Comparison of ENCODE assay signal across 16 cellular contexts in genomic region chr3:185584681-185585080, GRCh38. TPM values are rescaled to one million over a fixed set of nuclear protein-coding genes. Genes with fewer than 3 reads are reported as not detected.
A peak's percentile ranks its signal among the peaks of the same experiment; 100 is the strongest.
DNase-seq lines count a peak whose midpoint lies in the region; ATAC-seq, FAIRE-seq and TF ChIP-seq lines count a peak whose summit lies in the region.
"Had no signal": no experiment of that assay in that cellular context is flagged by ENCODE, and none has a peak within 500 bp of the region (broad histone marks: within the 10 kb centered on the region; RNA-seq: fewer than 3 reads in every experiment).

No MANE protein-coding gene starts in this region.

- H4K20me1 ChIP-seq in HCT116 (ENCODE audit: insufficient read depth) (no peaks in the 10 kb centered on the region), K562 (replicated peaks; ENCODE audit: control insufficient read depth, insufficient read depth, low read length) (no peaks in the 10 kb centered on the region)

- H3K9me3 Mint-ChIP-seq in CD4-positive, alpha-beta T cell: no peaks in the 10 kb centered on the region

- BruUV-seq in HCT116 (replicated peaks; lab: Mats Ljungman, UMichigan) (no TSS peak), K562 (replicated peaks; lab: Mats Ljungman, UMichigan) (no TSS peak)

- in situ Hi-C loops in K562 (cut with MboI): no loop called here

- TF ChIP-seq POLR2A in HCT116 (IDR thresholded peaks at IDR 0.05; ENCODE audit: borderline replicate concordance, extremely low read depth, insufficient read depth, insufficient read length) (no peak), K562 (conservative IDR thresholded peaks at IDR 0.05) (no peak)

- no peaks in the 10 kb centered on the region for H3K27me3 Mint-ChIP-seq in CD4-positive, alpha-beta T cell

- POLR2A ChIA-PET in CD4-positive, alpha-beta T cell (lab: Charles Lee): no interaction called here
- POLR2A ChIA-PET in HCT116 (lab: Charles Lee): no interaction called here
- POLR2A ChIA-PET in K562 (lab: Yijun Ruan, JAX): interaction anchor here (0.7 kb wide), 1 partner anchor 232 kb away, joined by 3 read pairs; no protein-coding TSS in a partner anchor

- no peak for FAIRE-seq in K562 (lab: Jason Lieb, UNC)
- FAIRE-seq: colon, islet of Langerhans had no signal

- H3K36me3 Mint-ChIP-seq in CD4-positive, alpha-beta T cell (ENCODE audit: low read depth): peaks cover 17% of the 10 kb centered on the region

- H3K36me3 ChIP-seq in HCT116 (ENCODE audit: control insufficient read depth in 1 of 2, insufficient read depth in 2 of 2, low read length in 2 of 2): no peaks in the 10 kb centered on the region
- H3K36me3 ChIP-seq in K562 (ENCODE audit: control insufficient read depth, insufficient read depth, low read length): 0 out of 3 replicates have a peak, but pooled peaks cover 2% of the 10 kb centered on the region
- peaks cover 0 to 3% of the 10 kb centered on the region in 2 donors for H3K36me3 ChIP-seq in mucosa of rectum (ENCODE audit: control insufficient read depth in 2 of 2, insufficient read depth in 2 of 2, low read length in 2 of 2)

- RAD21 ChIA-PET in HCT116 (lab: Charles Lee; ENCODE audit: low non-redundant PET in 1 of 2, low total read pairs in 2 of 2, uncharacterized antibody in 2 of 2, unreplicated experiment in 2 of 2): no interaction called here

- H3K4me3 ChIP-seq in HCT116 (replicated peaks in 1 of 2; ENCODE audit: low read depth in 1 of 2, low read length in 2 of 2): no peak overlapping the region
- H3K4me3 ChIP-seq in K562: no peak overlapping the region
- no peak overlapping the region for H3K4me3 ChIP-seq in mucosa of rectum (ENCODE audit: low read length in 2 of 2)

- H3K9me2 ChIP-seq in HCT116 (ENCODE audit: insufficient read depth): no peaks in the 10 kb centered on the region

- no peaks in the 10 kb centered on the region for H3K9me1 ChIP-seq in K562 (ENCODE audit: control insufficient read depth, insufficient read depth, low read length)

- peak overlapping the region; percentile 85 for H3K27ac Mint-ChIP-seq in CD4-positive, alpha-beta T cell

- DNase-seq in CD4-positive, alpha-beta T cell: no peak
- DNase-seq in HCT116 (ENCODE audit: low read depth, low spot score) (no peak), K562 (ENCODE audit: extremely low read depth in 1 of 4, low spot score in 3 of 4) (no peak), NCI-H146 (lab: John Stamatoyannopoulos, UW) (no peak)
- DNase-seq: GM23248; MV-4-11; retina; stimulated activated CD4-positive, alpha-beta T cell treated with anti-CD3 and anti-CD28 coated beads, Interleukin-4, amount 100 ng/mL, for 1 hour; stomach had no signal

- no peak for ATAC-seq in CD4-positive, alpha-beta T cell (ENCODE audit: poor library complexity)
- ATAC-seq in HCT116 (no peak), K562 (no peak), GM18858 (IDR thresholded peaks at IDR 0.05; ENCODE audit: unreplicated experiment) (no peak), HG02588 (IDR thresholded peaks at IDR 0.05; ENCODE audit: unreplicated experiment) (no peak), GM18519 (IDR thresholded peaks at IDR 0.05; ENCODE audit: low FRiP score, unreplicated experiment) (no peak)

- H3K4me1 Mint-ChIP-seq in CD4-positive, alpha-beta T cell (ENCODE audit: low read depth): peaks cover 28% of the 10 kb centered on the region

- peak overlapping the region; percentile 88; the same call in 1 of the 2 replicates for H3K4me2 ChIP-seq in HCT116 (ENCODE audit: low read length)
- no peak overlapping the region for H3K4me2 ChIP-seq in K562 (ENCODE audit: insufficient read depth, low read length)

- no peak for TF ChIP-seq RAD21 in HCT116 (IDR thresholded peaks at IDR 0.05; ENCODE audit: low read depth)
- no peak for TF ChIP-seq RAD21 in K562 (CRISPR knock-in tag; conservative IDR thresholded peaks at IDR 0.05 in 1 of 2, IDR thresholded peaks at IDR 0.05 in 1 of 2)

- H3K27ac ChIP-seq in CD4-positive, alpha-beta T cell (ENCODE audit: low read depth, low read length): no peak overlapping the region
- H3K27ac ChIP-seq in HCT116 (ENCODE audit: low read depth, low read length): no peak overlapping the region
- no peak overlapping the region for H3K27ac ChIP-seq in K562 (ENCODE audit: extremely low read depth, low read depth, low read length)
- peak overlapping the region; percentile 97 to 98 for H3K27ac ChIP-seq in mucosa of rectum (ENCODE audit: low read depth in 2 of 2, low read length in 2 of 2)
- H3K27ac ChIP-seq: GM23248 had no signal

- H3K4me3 Mint-ChIP-seq in CD4-positive, alpha-beta T cell: peak overlapping the region; percentile 42

- no peaks in the 10 kb centered on the region for H3K27me3 ChIP-seq in CD4-positive, alpha-beta T cell (ENCODE audit: control insufficient read depth, insufficient read depth, low read length)
- no peaks in the 10 kb centered on the region for H3K27me3 ChIP-seq in HCT116 (ENCODE audit: insufficient read depth, low read length)
- H3K27me3 ChIP-seq in K562 (ENCODE audit: control insufficient read depth in 2 of 2, insufficient read depth in 2 of 2, low read length in 2 of 2): no peaks in the 10 kb centered on the region
- no peaks in the 10 kb centered on the region for H3K27me3 ChIP-seq in mucosa of rectum (ENCODE audit: control insufficient read depth in 2 of 2, insufficient read depth in 2 of 2, low read length in 2 of 2)
- H3K27me3 ChIP-seq: BLaER1, stomach had no signal

- peaks cover 15% of the 10 kb centered on the region for H3K79me2 ChIP-seq in HCT116 (ENCODE audit: insufficient read depth, low read length)
- H3K79me2 ChIP-seq in K562 (ENCODE audit: control insufficient read depth, insufficient read depth, low read length): peaks cover 26% of the 10 kb centered on the region

- CTCF ChIA-PET in CD4-positive, alpha-beta T cell (lab: Charles Lee): no interaction called here
- CTCF ChIA-PET in HCT116 (lab: Charles Lee): interaction anchor here (1.5 kb wide), 1 partner anchor 9 kb away, joined by 3 read pairs; no protein-coding TSS in a partner anchor
- CTCF ChIA-PET in K562 (lab: Yijun Ruan, JAX; ENCODE audit: low intra/inter-chr PET ratio): no interaction called here

- intact Hi-C loops in CD4-positive, alpha-beta T cell (cut with DNase I, micrococcal nuclease): loop anchor here in 1 of 2 experiments (2.0 to 10.0 kb wide), 8 partner anchors 86 to 1700 kb away; partner anchors contain the start of genes ABCC5, DNAJB11, PARL and RPL39L
- intact Hi-C loops in HCT116 (cut with micrococcal nuclease): no loop called here
- intact Hi-C loops in K562 (cut with micrococcal nuclease): no loop called here

- H2AFZ ChIP-seq in HCT116 (ENCODE audit: low read depth, low read length, poor library complexity, severe bottlenecking) (no peak overlapping the region), K562 (ENCODE audit: low read depth, low read length) (peak overlapping the region; percentile 99; the same call in 1 of the 2 replicates)

- peaks cover 4 to 20% of the 10 kb centered on the region in 2 experiments; a peak in 3 of 4 replicates for H3K4me1 ChIP-seq in HCT116 (ENCODE audit: control insufficient read depth in 1 of 2, insufficient read depth in 2 of 2, low read length in 2 of 2)
- H3K4me1 ChIP-seq in K562 (replicated peaks in 1 of 2; ENCODE audit: control insufficient read depth in 2 of 2, insufficient read depth in 2 of 2, low read length in 2 of 2): peaks cover 8 to 12% of the 10 kb centered on the region in 2 experiments; a peak in 3 of 5 replicates
- H3K4me1 ChIP-seq in mucosa of rectum (ENCODE audit: control insufficient read depth in 2 of 2, insufficient read depth in 2 of 2, low read length in 2 of 2): peaks cover 13 to 18% of the 10 kb centered on the region in 2 donors

- no peak for TF ChIP-seq EP300 in K562 (IDR thresholded peaks at IDR 0.05; ENCODE audit: low read length)

- 82% methylated on average over 4 of the region's 4 CpGs for WGBS in K562 (ENCODE audit: insufficient coverage, low coverage, missing lambda C conversion rate)

- no peaks in the 10 kb centered on the region for H3K9me3 ChIP-seq in CD4-positive, alpha-beta T cell (ENCODE audit: control insufficient read depth, low read length)
- H3K9me3 ChIP-seq in HCT116 (ENCODE audit: control insufficient read depth in 1 of 2, insufficient read depth in 1 of 2, low read depth in 1 of 2, low read length in 2 of 2): no peaks in the 10 kb centered on the region
- H3K9me3 ChIP-seq in K562 (replicated peaks; ENCODE audit: control insufficient read depth, insufficient read depth, low read depth, low read length): no peaks in the 10 kb centered on the region
- H3K9me3 ChIP-seq in mucosa of rectum (ENCODE audit: control insufficient read depth in 2 of 2, low read length in 2 of 2): no peaks in the 10 kb centered on the region
- H3K9me3 ChIP-seq: BLaER1, stomach had no signal

- peak overlapping the region; percentile 83; the same call in 1 of the 2 replicates for H3K9ac ChIP-seq in HCT116 (ENCODE audit: low read length)
- H3K9ac ChIP-seq in K562 (ENCODE audit: insufficient read depth in 1 of 2, low read depth in 2 of 2, low read length in 2 of 2): no peak overlapping the region
- H3K9ac ChIP-seq in mucosa of rectum (ENCODE audit: low read depth in 1 of 2, low read length in 2 of 2): no peak overlapping the region
- H3K9ac ChIP-seq: BLaER1 had no signal

- no peak for TF ChIP-seq CTCF in CD4-positive, alpha-beta T cell (IDR thresholded peaks at IDR 0.05)
- TF ChIP-seq CTCF in HCT116 (IDR thresholded peaks at IDR 0.05 in 2 of 3, conservative IDR thresholded peaks at IDR 0.05 in 1 of 3; ENCODE audit: borderline replicate concordance in 1 of 3, insufficient read depth in 1 of 3, low read depth in 2 of 3, low read length in 2 of 3) (no peak), K562 (IDR thresholded peaks at IDR 0.05 in 2 of 3, conservative IDR thresholded peaks at IDR 0.05 in 1 of 3; ENCODE audit: insufficient read depth in 2 of 3, low read depth in 1 of 3, low read length in 3 of 3) (no peak)

RNA-seq across cellular contexts. Expression of gene SENP2, which starts 1.4 kb away (rescaled TPM):
- 10 to 100 TPM; 61.1 to 61.2 TPM for total RNA-seq in CD4-positive, alpha-beta T cell
- total RNA-seq in HCT116 (2021; ENCODE audit: unreplicated experiment) (36.1 TPM), K562 (2014; rRNA removed) (34.9 and 54.4 TPM in 2 replicates), K562 (2014; rRNA removed; fragmentation: Illumina TruSeq; extraction: Trizol) (48.8 and 57.6 TPM in 2 replicates), K562 (2015; rRNA removed; fragmentation: Illumina TruSeq; extraction: Trizol) (58.3 and 67.1 TPM in 2 replicates), K562 (2021) (39.6 and 41.1 TPM in 2 replicates)
- 13.7 and 15.6 TPM in 2 replicates for polyA plus RNA-seq in HCT116 (2012)
- total RNA-seq in K562 (2011; cell fraction: chromatin; rRNA removed; ENCODE audit: low replicate concordance): 18.1 and 65.2 TPM in 2 replicates
- total RNA-seq in K562 (2011; cell fraction: nucleolus; rRNA removed): 9.0 and 9.1 TPM in 2 replicates
- total RNA-seq in K562 (2011; cell fraction: nucleoplasm; rRNA removed): 20.3 and 21.5 TPM in 2 replicates
- polyA plus RNA-seq in K562 (2011; rRNA removed) (18.0 and 20.8 TPM in 2 replicates), K562 (2014; fragmentation: Illumina TruSeq; extraction: Trizol) (37.2 and 50.0 TPM in 2 replicates), K562 (2014; fragmentation: Nextera tagmentation; extraction: Ambion mirVana) (10 to 100 TPM; 11.8 to 17.8 TPM), K562 (2014; rRNA removed) (31.6 and 33.2 TPM in 2 replicates)
- polyA plus RNA-seq in K562 (2011; cell fraction: cytosol; rRNA removed): 4.4 and 8.2 TPM in 2 replicates
- polyA plus RNA-seq in K562 (2011; cell fraction: nucleus; rRNA removed): 6.3 and 9.4 TPM in 2 replicates
- polyA plus RNA-seq in K562 (2012): 22.2 and 28.9 TPM in 2 replicates
- 29.4 and 33.3 TPM in 2 replicates for polyA minus RNA-seq in K562 (2011; rRNA and poly(A)+ RNA removed)
- polyA minus RNA-seq in K562 (2011; cell fraction: cytosol; rRNA and poly(A)+ RNA removed): 14.7 and 18.3 TPM in 2 replicates
- polyA minus RNA-seq in K562 (2011; cell fraction: nucleus; rRNA and poly(A)+ RNA removed): 5.7 and 8.9 TPM in 2 replicates

RNA-seq across cellular contexts. Expression of gene LIPH, which starts 32.3 kb away (rescaled TPM):
- not detected for total RNA-seq in CD4-positive, alpha-beta T cell
- total RNA-seq in HCT116 (2021; ENCODE audit: unreplicated experiment): 13.7 TPM
- polyA plus RNA-seq in HCT116 (2012): 8.6 and 8.9 TPM in 2 replicates
- total RNA-seq in K562 (2011; cell fraction: chromatin; rRNA removed; ENCODE audit: low replicate concordance): 2.5 and 5.5 TPM in 2 replicates
- 2.2 and 3.7 TPM in 2 replicates for total RNA-seq in K562 (2011; cell fraction: nucleolus; rRNA removed)
- total RNA-seq in K562 (2011; cell fraction: nucleoplasm; rRNA removed): 3.2 and 3.4 TPM in 2 replicates
- total RNA-seq in K562 (2014; rRNA removed): 0.73 and 1.3 TPM in 2 replicates
- total RNA-seq in K562 (2014; rRNA removed; fragmentation: Illumina TruSeq; extraction: Trizol): 0.86 and 1.3 TPM in 2 replicates
- total RNA-seq in K562 (2015; rRNA removed; fragmentation: Illumina TruSeq; extraction: Trizol): 0.60 and 1.5 TPM in 2 replicates
- 1.3 TPM in 2 replicates for total RNA-seq in K562 (2021)
- 1.4 and 1.7 TPM in 2 replicates for polyA plus RNA-seq in K562 (2011; rRNA removed)
- polyA plus RNA-seq in K562 (2011; cell fraction: cytosol; rRNA removed): 0.63 and 0.71 TPM in 2 replicates
- polyA plus RNA-seq in K562 (2011; cell fraction: nucleus; rRNA removed): 0.49 and 0.51 TPM in 2 replicates
- polyA plus RNA-seq in K562 (2012): 0.70 and 1.6 TPM in 2 replicates
- 1.2 and 1.3 TPM in 2 replicates for polyA plus RNA-seq in K562 (2014; fragmentation: Illumina TruSeq; extraction: Trizol)
- polyA plus RNA-seq in K562 (2014; fragmentation: Nextera tagmentation; extraction: Ambion mirVana): 1 to 10 TPM in 1 of 2 experiments, under 1 TPM in 1; 0.80 to 1.8 TPM
- polyA plus RNA-seq in K562 (2014; rRNA removed): 0.46 and 1.2 TPM in 2 replicates
- 1.4 and 2.4 TPM in 2 replicates for polyA minus RNA-seq in K562 (2011; rRNA and poly(A)+ RNA removed)
- 0.95 and 5.0 TPM in 2 replicates for polyA minus RNA-seq in K562 (2011; cell fraction: cytosol; rRNA and poly(A)+ RNA removed)
- polyA minus RNA-seq in K562 (2011; cell fraction: nucleus; rRNA and poly(A)+ RNA removed): 0.27 and 0.44 TPM in 2 replicates
- total RNA-seq: GM23248 had no signal

Comparison
In these comparisons a context has a peak if more than half of its experiments do, and no peak if none do; other contexts are left out.
1. H3K27ac ChIP-seq: peak in mucosa of rectum (2 of 2); none in CD4-positive, alpha-beta T cell (single experiment), HCT116 (single experiment) and K562 (single experiment).